31 cellular contexts compared by ENCODE assay signal in genomic region chr12:1896964-1897363, GRCh38. TPM values are rescaled to one million over a fixed set of nuclear protein-coding genes. Genes with fewer than 3 reads are reported as not detected.
"Had no signal": no experiment of that assay in that cellular context is flagged by ENCODE, and none has a peak within 500 bp of the region (broad histone marks: within the 10 kb centered on the region; RNA-seq: fewer than 3 reads in every experiment).

No MANE protein-coding gene starts in this region.

- H3K4me1 Mint-ChIP-seq: activated B cell treated with CpG ODN at 0.5 μM for 24 hours; central memory CD8-positive, alpha-beta T cell; T-helper 17 cell had no signal

- ATAC-seq: activated CD4-positive, CD25-positive, alpha-beta regulatory T cell treated with anti-CD3 and anti-CD28 coated beads, Interleukin-2, amount 50 U/mL, for 24 hours; effector memory CD8-positive, alpha-beta T cell; gastroesophageal sphincter; heart right ventricle; T-helper 17 cell had no signal

- H3K27ac Mint-ChIP-seq: activated B cell treated with CpG ODN at 0.5 μM for 24 hours; activated naive CD8-positive, alpha-beta T cell; activated T-helper 1 cell treated with anti-CD3 and anti-CD28 coated beads, Interleukin-12 subunit alpha, Interleukin-12 subunit beta, Interleukin-2, Interleukin-4 antibody, amounts not matched to agents 30 ng/mL and 10 ng/mL and 1 ng/mL, durations not matched to agents 14 hours and 24 hours and 36 hours; effector memory CD8-positive, alpha-beta T cell; T-helper 17 cell; T-helper 2 cell treated with Interferon-gamma antibody and Interleukin-4, amounts not matched to agents 5 μg/mL and 100 μg/mL, for 36 hours had no signal

- H3K4me3 ChIP-seq: esophagus squamous epithelium, gastroesophageal sphincter, heart right ventricle had no signal

- H3K27me3 ChIP-seq: gastroesophageal sphincter, heart right ventricle had no signal

- DNase-seq: activated B cell treated with CpG ODN at 0.5 μM for 24 hours; activated CD4-positive, alpha-beta T cell treated with anti-CD3 and anti-CD28 coated beads for 48 hours; activated CD4-positive, alpha-beta T cell treated with anti-CD3 and anti-CD28 coated beads, Interleukin-2, amount 50 U/mL, for 1 hour; activated CD4-positive, alpha-beta T cell treated with anti-CD3 and anti-CD28 coated beads, Interleukin-2, amount 50 U/mL, for 48 hours; activated gamma-delta T cell; activated naive CD4-positive, alpha-beta T cell; activated naive CD4-positive, alpha-beta T cell treated with anti-CD3 and anti-CD28 coated beads, Interleukin-2, amount 50 U/mL, for 16 hours; activated T-cell treated with anti-CD3 and anti-CD28 coated beads, Interleukin-2, amount 50 U/mL, for 1 hour; activated T-cell treated with anti-CD3 and anti-CD28 coated beads, Interleukin-2, amount 50 U/mL, for 48 hours; amniotic stem cell; anterior cingulate cortex; brain microvascular endothelial cell; cortex of kidney; dermis blood vessel endothelial cell; effector CD4-positive, alpha-beta T cell; effector memory CD8-positive, alpha-beta T cell; erythroblast; esophagus squamous epithelium; foreskin melanocyte; heart right ventricle; T-helper 1 cell; T-helper 17 cell; T1000; WERI-Rb-1 had no signal

- H3K4me3 Mint-ChIP-seq: activated B cell treated with CpG ODN at 0.5 μM for 24 hours; activated naive CD8-positive, alpha-beta T cell; activated T-helper 1 cell treated with anti-CD3 and anti-CD28 coated beads, Interleukin-12 subunit alpha, Interleukin-12 subunit beta, Interleukin-2, Interleukin-4 antibody, amounts not matched to agents 30 ng/mL and 10 ng/mL and 1 ng/mL, durations not matched to agents 14 hours and 24 hours and 36 hours; central memory CD8-positive, alpha-beta T cell; effector memory CD8-positive, alpha-beta T cell; T-helper 17 cell; T-helper 2 cell treated with Interferon-gamma antibody and Interleukin-4, amounts not matched to agents 5 μg/mL and 100 μg/mL, for 36 hours had no signal

- H3K4me1 ChIP-seq: esophagus squamous epithelium, gastroesophageal sphincter, heart right ventricle had no signal

- H3K36me3 ChIP-seq: brain microvascular endothelial cell, esophagus squamous epithelium, gastroesophageal sphincter, heart right ventricle, WERI-Rb-1 had no signal

- H3K27ac ChIP-seq: brain microvascular endothelial cell, esophagus squamous epithelium, gastroesophageal sphincter, heart right ventricle, WERI-Rb-1 had no signal

RNA-seq across cellular contexts. Expression of gene CACNA2D4, which starts 21.5 kb away (rescaled TPM):
- total RNA-seq: bronchial epithelial cell had no signal
